Comparison of ENCODE assay signal across 10 cellular contexts in the genomic region with DNA sequence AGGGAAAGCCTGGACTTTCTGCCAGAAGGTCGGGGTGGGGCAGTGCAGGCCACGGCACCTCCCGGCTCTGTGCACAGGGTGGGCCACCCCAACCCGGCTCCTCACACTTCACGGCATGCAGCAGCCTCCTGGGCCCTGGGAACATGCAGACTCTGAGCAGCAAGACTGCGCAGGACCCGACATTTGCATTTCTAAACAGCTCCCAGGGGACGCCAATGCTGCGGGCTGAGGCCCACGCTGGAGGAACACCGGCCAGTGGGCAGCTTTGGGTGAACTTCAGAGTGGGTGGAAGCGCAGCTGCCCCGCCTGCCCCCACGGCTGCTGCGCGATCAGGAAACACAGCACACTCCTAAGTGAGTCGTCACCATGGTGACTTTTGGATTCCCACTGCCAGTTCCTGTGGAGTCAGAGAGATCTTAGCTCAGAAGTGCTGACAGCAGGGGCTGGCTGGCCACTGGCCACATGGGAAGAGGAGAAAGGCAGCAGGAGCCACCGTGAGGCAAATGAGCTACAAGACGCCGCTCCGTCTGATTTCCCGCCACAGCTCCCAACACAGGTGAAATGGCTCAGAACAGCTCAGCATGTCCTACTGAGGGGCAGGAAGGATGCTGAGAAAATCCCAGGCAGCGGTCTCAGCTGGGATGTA. TPM values are rescaled to one million over a fixed set of nuclear protein-coding genes. Genes with fewer than 3 reads are reported as not detected.
A peak's percentile ranks its signal among the peaks of the same experiment; 100 is the strongest.
DNase-seq lines count a peak whose midpoint lies in the region; ATAC-seq and TF ChIP-seq lines count a peak whose summit lies in the region.
"Had no signal": no experiment of that assay in that cellular context is flagged by ENCODE, and none has a peak within 500 bp of the region (broad histone marks: within the 10 kb centered on the region; RNA-seq: fewer than 3 reads in every experiment).

No MANE protein-coding gene starts in this region.

- H3K36me3 Mint-ChIP-seq in stimulated activated memory B cell treated with anti-CD40 and anti-IgM and Interleukin-4, amounts not matched to agents 10 μg/mL and 1 μg/mL and 100 μg/mL, for 72 hours: peaks cover 23% of the 10 kb centered on the region

- H3K4me1 Mint-ChIP-seq in stimulated activated memory B cell treated with anti-CD40 and anti-IgM and Interleukin-4, amounts not matched to agents 10 μg/mL and 1 μg/mL and 100 μg/mL, for 72 hours: peaks cover 58% of the 10 kb centered on the region

- no peak for TF ChIP-seq EP300 in transverse colon (IDR thresholded peaks at IDR 0.05; ENCODE audit: low read depth)
- TF ChIP-seq EP300 in gastroesophageal sphincter (IDR thresholded peaks at IDR 0.05): no peak

- H3K4me3 ChIP-seq in transverse colon (no peak overlapping the region), gastroesophageal sphincter (no peak overlapping the region)

- H3K27me3 ChIP-seq in transverse colon (no peaks in the 10 kb centered on the region), gastroesophageal sphincter (peaks cover 7% of the 10 kb centered on the region)

- peak overlapping the region; percentile 65 for H3K4me3 Mint-ChIP-seq in stimulated activated memory B cell treated with anti-CD40 and anti-IgM and Interleukin-4, amounts not matched to agents 10 μg/mL and 1 μg/mL and 100 μg/mL, for 72 hours

- H3K36me3 ChIP-seq in transverse colon (no peaks in the 10 kb centered on the region), gastroesophageal sphincter (no peaks in the 10 kb centered on the region)

- H3K4me1 ChIP-seq in transverse colon: no peaks in the 10 kb centered on the region
- no peaks in the 10 kb centered on the region for H3K4me1 ChIP-seq in gastroesophageal sphincter

- ATAC-seq in stimulated activated memory B cell treated with anti-CD40 and anti-IgM and Interleukin-4, amounts not matched to agents 10 μg/mL and 1 μg/mL and 100 μg/mL, for 72 hours: peak; percentile 70
- no peak for ATAC-seq in gastroesophageal sphincter

- H3K9me3 ChIP-seq in transverse colon (no peaks in the 10 kb centered on the region), gastroesophageal sphincter (no peaks in the 10 kb centered on the region)

- TF ChIP-seq POLR2A in transverse colon (IDR thresholded peaks at IDR 0.05): no peak
- TF ChIP-seq POLR2A in gastroesophageal sphincter (IDR thresholded peaks at IDR 0.05): no peak

- no peak overlapping the region for H3K27ac ChIP-seq in transverse colon
- no peak overlapping the region for H3K27ac ChIP-seq in gastroesophageal sphincter
- H3K27ac ChIP-seq: 22Rv1 had no signal

- peaks cover 22% of the 10 kb centered on the region for H3K9me3 Mint-ChIP-seq in stimulated activated memory B cell treated with anti-CD40 and anti-IgM and Interleukin-4, amounts not matched to agents 10 μg/mL and 1 μg/mL and 100 μg/mL, for 72 hours

- intact Hi-C loops in head of caudate nucleus (cut with DNase I) (no loop called here), transverse colon (cut with DNase I; ENCODE audit: low total_unique reads) (no loop called here)

- no peaks in the 10 kb centered on the region for H3K27me3 Mint-ChIP-seq in stimulated activated memory B cell treated with anti-CD40 and anti-IgM and Interleukin-4, amounts not matched to agents 10 μg/mL and 1 μg/mL and 100 μg/mL, for 72 hours

- peak overlapping the region; percentile 62 for H3K27ac Mint-ChIP-seq in stimulated activated memory B cell treated with anti-CD40 and anti-IgM and Interleukin-4, amounts not matched to agents 10 μg/mL and 1 μg/mL and 100 μg/mL, for 72 hours

- TF ChIP-seq CTCF in transverse colon (IDR thresholded peaks at IDR 0.05) (no peak), gastroesophageal sphincter (IDR thresholded peaks at IDR 0.05) (no peak)

- in situ Hi-C loops in transverse colon (cut with MboI; ENCODE audit: low pct_ligation_motif_present in 1 of 4, low pct_unique_long_range_greater_than_20kb in 1 of 4, low sequenced_read_pairs in 3 of 4): no loop called here

- DNase-seq in DMS153 (lab: John Stamatoyannopoulos, UW) (peak; percentile 26), DMS153 treated with DMSO at 0.1 percent for 48 hours (lab: John Stamatoyannopoulos, UW; ENCODE audit: unreplicated experiment) (no peak), NCI-H774 (lab: John Stamatoyannopoulos, UW) (peak; percentile 28), head of caudate nucleus (peak in 30 of 42 donors; percentile 20 to 75 (median 50)), transverse colon (no peak)
- no peak for DNase-seq in activated effector memory CD4-positive, alpha-beta T cell treated with Interleukin-2 at 50 U/mL for 16 hours
- DNase-seq: activated T-cell treated with anti-CD3 and anti-CD28 coated beads, Interleukin-2, amount 50 U/mL, for 48 hours had no signal

- WGBS in transverse colon (ENCODE audit: low coverage in 1 of 2), 2 donors: 60 to 61% methylated on average over 4 to 17 of the region's 23 CpGs
- 59% methylated on average over 6 of the region's 23 CpGs; no CpG with 5 or more reads in 1 of the 2 donors for WGBS in gastroesophageal sphincter (ENCODE audit: low coverage in 1 of 2), 2 donors

RNA-seq across cellular contexts. Expression of gene RNASET2, which starts 52.1 kb away (rescaled TPM):
- total RNA-seq in transverse colon: 100 to 1,000 TPM; 121 to 191 (median 176) TPM
- total RNA-seq in gastroesophageal sphincter: 10 to 100 TPM; 18.4 to 46.6 (median 26.2) TPM

Comparison
In these comparisons a context has a peak if more than half of its experiments do, and no peak if none do; other contexts are left out.
1. DNase-seq: peak in DMS153 (single experiment), NCI-H774 (single experiment) and head of caudate nucleus (30 of 42); none in DMS153 treated with DMSO at 0.1 percent for 48 hours (single experiment), activated effector memory CD4-positive, alpha-beta T cell treated with Interleukin-2 at 50 U/mL for 16 hours (single experiment) and transverse colon (single experiment).